14 cellular contexts compared by ENCODE assay signal in genomic region chr6:53497905-53498304, GRCh38. TPM values are rescaled to one million over a fixed set of nuclear protein-coding genes. Genes with fewer than 3 reads are reported as not detected.
DNase-seq lines count a peak whose midpoint lies in the region; ATAC-seq and TF ChIP-seq lines count a peak whose summit lies in the region.
"Had no signal": no experiment of that assay in that cellular context is flagged by ENCODE, and none has a peak within 500 bp of the region (broad histone marks: within the 10 kb centered on the region; RNA-seq: fewer than 3 reads in every experiment).

No MANE protein-coding gene starts in this region.

- peaks cover 17% of the 10 kb centered on the region for H3K4me1 ChIP-seq in RWPE2 (ENCODE audit: insufficient read depth, poor library complexity, severe bottlenecking)

- peaks cover 56% of the 10 kb centered on the region for H3K36me3 ChIP-seq in RWPE2 (ENCODE audit: low read depth)

- DNase-seq in RWPE2 (ENCODE audit: low spot score) (no peak), chondrocyte (ENCODE audit: low spot score) (no peak), neural crest cell (ENCODE audit: low read depth, low spot score) (no peak), NCI-H2196 treated with DMSO at 0.1 percent for 48 hours (lab: John Stamatoyannopoulos, UW; ENCODE audit: unreplicated experiment) (no peak), T-helper 9 cell (no peak)
- DNase-seq: CD8-positive, alpha-beta T cell; COR-L47; DMS153; DMS79 treated with DMSO at 0.1 percent for 48 hours; EL; GM23248 had no signal

- no peak overlapping the region for H3K4me3 ChIP-seq in RWPE2 (ENCODE audit: severe bottlenecking)
- H3K4me3 ChIP-seq: GM23248 had no signal

- no peaks in the 10 kb centered on the region for H3K9me3 Mint-ChIP-seq in chondrocyte (ENCODE audit: low read depth)
- H3K9me3 Mint-ChIP-seq in neural crest cell = no peaks in the 10 kb centered on the region
- H3K9me3 Mint-ChIP-seq: CD14-positive monocyte; CD8-positive, alpha-beta T cell had no signal

- peak overlapping the region; percentile 24 for H3K27ac Mint-ChIP-seq in chondrocyte (ENCODE audit: unreplicated experiment)
- peak overlapping the region; percentile 55 for H3K27ac Mint-ChIP-seq in neural crest cell (ENCODE audit: unreplicated experiment)
- H3K27ac Mint-ChIP-seq: CD14-positive monocyte; CD8-positive, alpha-beta T cell had no signal

- ATAC-seq in RWPE2 (ENCODE audit: low read depth) = no peak
- ATAC-seq in HG03460 (IDR thresholded peaks at IDR 0.05; ENCODE audit: unreplicated experiment) = no peak
- ATAC-seq: CD8-positive, alpha-beta T cell; HCT116 had no signal

- TF ChIP-seq CTCF in RWPE2 (IDR thresholded peaks at IDR 0.05; ENCODE audit: poor library complexity, severe bottlenecking) (no peak), chondrocyte (IDR thresholded peaks at IDR 0.05) (no peak), neural crest cell (conservative IDR thresholded peaks at IDR 0.05) (no peak)

- peak overlapping the region; percentile 49 for H3K27ac ChIP-seq in RWPE2 (ENCODE audit: poor library complexity, severe bottlenecking)
- H3K27ac ChIP-seq: GM23248 had no signal

- H3K27me3 Mint-ChIP-seq in chondrocyte (ENCODE audit: low read depth) (no peaks in the 10 kb centered on the region), neural crest cell (ENCODE audit: low read depth) (peaks cover 3% of the 10 kb centered on the region)

- no peak overlapping the region for H3K4me3 Mint-ChIP-seq in chondrocyte (ENCODE audit: unreplicated experiment)
- H3K4me3 Mint-ChIP-seq in neural crest cell = no peak overlapping the region
- H3K4me3 Mint-ChIP-seq: CD14-positive monocyte; CD8-positive, alpha-beta T cell had no signal

- no peaks in the 10 kb centered on the region for H3K9me3 ChIP-seq in RWPE2 (ENCODE audit: severe bottlenecking)

- H3K36me3 Mint-ChIP-seq in chondrocyte (ENCODE audit: low read depth) (peaks cover 9% of the 10 kb centered on the region), neural crest cell (ENCODE audit: low read depth) (peaks cover 5% of the 10 kb centered on the region)

- H3K4me1 Mint-ChIP-seq in chondrocyte (ENCODE audit: low read depth) (peaks cover 41% of the 10 kb centered on the region), neural crest cell (peaks cover 3% of the 10 kb centered on the region)

- no peaks in the 10 kb centered on the region for H3K27me3 ChIP-seq in RWPE2 (ENCODE audit: insufficient read depth, poor library complexity, severe bottlenecking)

RNA-seq across cellular contexts. Expression of gene GCLC, which starts 47.0 kb away (rescaled TPM):
- total RNA-seq in chondrocyte (35.2 to 39.0 TPM (median 37.1 TPM) in 3 replicates), neural crest cell (22.6 and 27.5 TPM in 2 replicates)
